Comparison of ENCODE assay signal across 12 cellular contexts in genomic region chr9:113633782-113634596, GRCh38.
A peak's percentile ranks its signal among the peaks of the same experiment; 100 is the strongest.
DNase-seq lines count a peak whose midpoint lies in the region; ATAC-seq and TF ChIP-seq lines count a peak whose summit lies in the region.
"Had no signal": no experiment of that assay in that cellular context is flagged by ENCODE, and none has a peak within 500 bp of the region (broad histone marks: within the 10 kb centered on the region; RNA-seq: fewer than 3 reads in every experiment).

No MANE protein-coding gene starts in this region.

- peaks cover 5% of the 10 kb centered on the region in 2 donors for H3K4me1 Mint-ChIP-seq in natural killer cell treated with Interleukin-12 subunit alpha and Interleukin-12 subunit beta and Interleukin-15 and Interleukin-18, amount 100 ng/mL, for 72 hours (ENCODE audit: low read depth in 2 of 2)
- H3K4me1 Mint-ChIP-seq in natural killer cell, result no peaks in the 10 kb centered on the region
- H3K4me1 Mint-ChIP-seq in stimulated activated memory B cell treated with anti-CD40 and anti-IgM and Interleukin-4, amounts not matched to agents 10 μg/mL and 1 μg/mL and 100 μg/mL, for 72 hours, result peaks cover 14% of the 10 kb centered on the region

- no peak overlapping the region for H3K23ac ChIP-seq in neuronal stem cell (ENCODE audit: low read depth, low read length, poor library complexity)

- H3K4me3 ChIP-seq in neuronal stem cell (ENCODE audit: low read length in 2 of 2) (no peak overlapping the region), MM.1S (ENCODE audit: low read length) (no peak overlapping the region), lower leg skin (ENCODE audit: low read depth, poor library complexity, severe bottlenecking) (no peak overlapping the region)

- H4K20me1 ChIP-seq in MM.1S (ENCODE audit: insufficient read depth, low read length), result no peaks in the 10 kb centered on the region

- H3K36me3 ChIP-seq in neuronal stem cell (replicated peaks in 1 of 2; ENCODE audit: control insufficient read depth in 2 of 2, insufficient read depth in 2 of 2, low read length in 2 of 2) (no peaks in the 10 kb centered on the region), MM.1S (replicated peaks; ENCODE audit: insufficient read depth, low read length) (no peaks in the 10 kb centered on the region)
- H3K36me3 ChIP-seq: neutrophil had no signal

- H3K4me1 ChIP-seq in neuronal stem cell (ENCODE audit: control insufficient read depth in 2 of 2, insufficient read depth in 1 of 2, low read depth in 1 of 2, low read length in 2 of 2) (peaks cover 3 to 22% of the 10 kb centered on the region in 2 donors), MM.1S (ENCODE audit: low read length) (no peaks in the 10 kb centered on the region)

- H3K27ac ChIP-seq in neuronal stem cell (replicated peaks; ENCODE audit: low read length) (no peak overlapping the region), MM.1S (ENCODE audit: low read length) (no peak overlapping the region)
- H3K27ac ChIP-seq: neutrophil had no signal

- no peak for TF ChIP-seq POLR2A in lower leg skin (IDR thresholded peaks at IDR 0.05)

- H3K14ac ChIP-seq in neuronal stem cell (ENCODE audit: low read length), result no peak overlapping the region

- H3K27me3 Mint-ChIP-seq in natural killer cell treated with Interleukin-12 subunit alpha and Interleukin-12 subunit beta and Interleukin-15 and Interleukin-18, amount 100 ng/mL, for 72 hours, result peaks cover 16 to 18% of the 10 kb centered on the region in 2 donors
- peaks cover 8 to 9% of the 10 kb centered on the region in 2 donors for H3K27me3 Mint-ChIP-seq in natural killer cell (ENCODE audit: low read depth in 2 of 2)
- peaks cover 27% of the 10 kb centered on the region for H3K27me3 Mint-ChIP-seq in stimulated activated memory B cell treated with anti-CD40 and anti-IgM and Interleukin-4, amounts not matched to agents 10 μg/mL and 1 μg/mL and 100 μg/mL, for 72 hours

- no peaks in the 10 kb centered on the region for H3K79me2 ChIP-seq in MM.1S (ENCODE audit: low read length)

- peak; percentile 22 to 39 for ATAC-seq in natural killer cell treated with Interleukin-12 subunit alpha and Interleukin-12 subunit beta and Interleukin-15 and Interleukin-18, amount 100 ng/mL, for 72 hours
- no peak for ATAC-seq in natural killer cell
- ATAC-seq in stimulated activated memory B cell treated with anti-CD40 and anti-IgM and Interleukin-4, amounts not matched to agents 10 μg/mL and 1 μg/mL and 100 μg/mL, for 72 hours, result no peak
- no peak for ATAC-seq in GM21526 (IDR thresholded peaks at IDR 0.05; ENCODE audit: low FRiP score, unreplicated experiment)

- H2AK5ac ChIP-seq in neuronal stem cell (ENCODE audit: low read depth, low read length), result peak overlapping the region; percentile 31

- intact Hi-C loops in natural killer cell (cut with micrococcal nuclease) (no loop called here), lower leg skin (cut with DNase I; ENCODE audit: low total_unique reads) (no loop called here)

- no peaks in the 10 kb centered on the region for H3K9me3 ChIP-seq in neuronal stem cell (replicated peaks in 1 of 2; ENCODE audit: control insufficient read depth in 2 of 2, insufficient read depth in 1 of 2, low read depth in 1 of 2, low read length in 2 of 2)
- no peaks in the 10 kb centered on the region for H3K9me3 ChIP-seq in MM.1S (replicated peaks; ENCODE audit: insufficient read depth, low read length)
- H3K9me3 ChIP-seq: neutrophil had no signal

- H2BK120ac ChIP-seq in neuronal stem cell (ENCODE audit: low read depth, low read length), result no peak overlapping the region

- peak; percentile 15 for DNase-seq in natural killer cell treated with Interleukin-12 subunit alpha and Interleukin-12 subunit beta and Interleukin-15 and Interleukin-18, amount 100 ng/mL, for 72 hours (ENCODE audit: low spot score)
- no peak for DNase-seq in natural killer cell
- peak; percentile 42 for DNase-seq in ecto neural progenitor cell (ENCODE audit: low spot score)
- no peak for DNase-seq in neuronal stem cell (ENCODE audit: low spot score)
- no peak for DNase-seq in MM.1S
- DNase-seq in lower leg skin (ENCODE audit: low spot score in 2 of 2), result no peak
- DNase-seq: amniotic stem cell, Calu3, NCI-H146 had no signal

- peak overlapping the region; percentile 41 for H2BK15ac ChIP-seq in neuronal stem cell (ENCODE audit: low read length)

- H3K36me3 Mint-ChIP-seq in natural killer cell treated with Interleukin-12 subunit alpha and Interleukin-12 subunit beta and Interleukin-15 and Interleukin-18, amount 100 ng/mL, for 72 hours, result no peaks in the 10 kb centered on the region
- H3K36me3 Mint-ChIP-seq in natural killer cell, result no peaks in the 10 kb centered on the region
- H3K36me3 Mint-ChIP-seq in stimulated activated memory B cell treated with anti-CD40 and anti-IgM and Interleukin-4, amounts not matched to agents 10 μg/mL and 1 μg/mL and 100 μg/mL, for 72 hours, result no peaks in the 10 kb centered on the region

- peak overlapping the region; percentile 6 for H2AFZ ChIP-seq in neuronal stem cell (ENCODE audit: low read length)
- no peak overlapping the region for H2AFZ ChIP-seq in MM.1S (ENCODE audit: low read length)

- H3F3A ChIP-seq in MM.1S (ENCODE audit: insufficient read depth, low read length), result no peaks in the 10 kb centered on the region

- H3K18ac ChIP-seq in neuronal stem cell (ENCODE audit: low read length), result peak overlapping the region; percentile 83

- no peak overlapping the region for H2BK12ac ChIP-seq in neuronal stem cell (ENCODE audit: low read length)

- H2BK5ac ChIP-seq in neuronal stem cell (ENCODE audit: low read length), result no peak overlapping the region

- TF ChIP-seq CTCF in natural killer cell (IDR thresholded peaks at IDR 0.05), result no peak
- TF ChIP-seq CTCF in MM.1S (IDR thresholded peaks at IDR 0.05; ENCODE audit: low read length), result no peak
- TF ChIP-seq CTCF in lower leg skin (IDR thresholded peaks at IDR 0.05), result no peak

- no peak overlapping the region for H3K4me2 ChIP-seq in neuronal stem cell (ENCODE audit: insufficient read depth, low read length, poor library complexity, severe bottlenecking)
- H3K4me2 ChIP-seq in MM.1S (ENCODE audit: low read depth, low read length), result no peak overlapping the region

- H3K79me1 ChIP-seq in neuronal stem cell (ENCODE audit: low read depth, low read length), result no peaks in the 10 kb centered on the region

- WGBS in neuronal stem cell (ENCODE audit: extremely low coverage in 2 of 2, insufficient read length in 2 of 2, insufficient replicate concordance in 1 of 2), 2 donors, result no CpG with 5 or more reads among the region's 11 CpGs
- 84 to 87% methylated on average over 10 to 11 of the region's 11 CpGs for WGBS in lower leg skin, 2 donors

- H3K9ac ChIP-seq in neuronal stem cell (ENCODE audit: low read depth, low read length, poor library complexity) (no peak overlapping the region), MM.1S (ENCODE audit: low read length) (no peak overlapping the region)

- H3K27me3 ChIP-seq in neuronal stem cell (ENCODE audit: control insufficient read depth in 3 of 3, insufficient read depth in 3 of 3, low read depth in 1 of 3, low read length in 3 of 3) (peaks cover 0 to 4% (median 0%) of the 10 kb centered on the region in 3 experiments), MM.1S (replicated peaks; ENCODE audit: insufficient read depth, low read length) (no peaks in the 10 kb centered on the region)

- H3K9me2 ChIP-seq in MM.1S (replicated peaks; ENCODE audit: insufficient read depth, low read length), result no peaks in the 10 kb centered on the region

- H4K91ac ChIP-seq in neuronal stem cell (ENCODE audit: low read depth, low read length, poor library complexity), result no peak overlapping the region

- H3K9me3 Mint-ChIP-seq in natural killer cell treated with Interleukin-12 subunit alpha and Interleukin-12 subunit beta and Interleukin-15 and Interleukin-18, amount 100 ng/mL, for 72 hours, result no peaks in the 10 kb centered on the region
- H3K9me3 Mint-ChIP-seq in natural killer cell, result no peaks in the 10 kb centered on the region
- H3K9me3 Mint-ChIP-seq in stimulated activated memory B cell treated with anti-CD40 and anti-IgM and Interleukin-4, amounts not matched to agents 10 μg/mL and 1 μg/mL and 100 μg/mL, for 72 hours, result no peaks in the 10 kb centered on the region

- no peak overlapping the region for H3K4ac ChIP-seq in neuronal stem cell (ENCODE audit: low read length)

- no peak overlapping the region for H4K8ac ChIP-seq in neuronal stem cell (ENCODE audit: low read depth, low read length)

- H3K4me3 Mint-ChIP-seq in natural killer cell treated with Interleukin-12 subunit alpha and Interleukin-12 subunit beta and Interleukin-15 and Interleukin-18, amount 100 ng/mL, for 72 hours, result no peak overlapping the region
- no peak overlapping the region for H3K4me3 Mint-ChIP-seq in natural killer cell
- H3K4me3 Mint-ChIP-seq in stimulated activated memory B cell treated with anti-CD40 and anti-IgM and Interleukin-4, amounts not matched to agents 10 μg/mL and 1 μg/mL and 100 μg/mL, for 72 hours, result no peak overlapping the region

- H3K27ac Mint-ChIP-seq in natural killer cell treated with Interleukin-12 subunit alpha and Interleukin-12 subunit beta and Interleukin-15 and Interleukin-18, amount 100 ng/mL, for 72 hours, result no peak overlapping the region
- no peak overlapping the region for H3K27ac Mint-ChIP-seq in natural killer cell
- H3K27ac Mint-ChIP-seq in stimulated activated memory B cell treated with anti-CD40 and anti-IgM and Interleukin-4, amounts not matched to agents 10 μg/mL and 1 μg/mL and 100 μg/mL, for 72 hours, result no peak overlapping the region

Comparison
In these comparisons a context has a peak if more than half of its experiments do, and no peak if none do; other contexts are left out.
1. ATAC-seq: peak in natural killer cell treated with Interleukin-12 subunit alpha and Interleukin-12 subunit beta and Interleukin-15 and Interleukin-18, amount 100 ng/mL, for 72 hours (2 of 2); none in natural killer cell (0 of 3), stimulated activated memory B cell treated with anti-CD40 and anti-IgM and Interleukin-4, amounts not matched to agents 10 μg/mL and 1 μg/mL and 100 μg/mL, for 72 hours (single experiment) and GM21526 (single experiment).
2. DNase-seq: peak in natural killer cell treated with Interleukin-12 subunit alpha and Interleukin-12 subunit beta and Interleukin-15 and Interleukin-18, amount 100 ng/mL, for 72 hours (single experiment) and ecto neural progenitor cell (single experiment); none in natural killer cell (single experiment), neuronal stem cell (single experiment), MM.1S (single experiment) and lower leg skin (0 of 2).